In the genomic region with DNA sequence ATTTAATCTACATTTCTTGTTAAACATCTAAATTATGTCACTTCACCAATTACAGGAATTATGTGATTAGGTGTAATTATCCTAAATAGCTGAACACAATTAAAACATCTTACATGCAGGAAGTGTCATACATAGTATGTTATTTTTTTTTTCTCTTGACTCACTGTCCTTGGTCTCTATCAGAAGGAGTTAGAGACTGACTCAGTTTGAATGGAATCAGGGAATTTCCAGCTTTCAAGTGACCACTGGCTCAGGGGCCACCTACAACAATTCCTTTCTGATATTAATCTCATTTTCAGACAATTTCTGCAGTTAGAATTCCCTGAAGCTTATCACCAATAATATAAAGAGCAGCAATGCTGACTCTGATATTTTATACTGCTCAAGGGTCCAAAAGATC, we compare ENCODE assay signal across 19 cellular contexts.
DNase-seq lines count a peak whose midpoint lies in the region; ATAC-seq, FAIRE-seq and TF ChIP-seq lines count a peak whose summit lies in the region.
"Had no signal": no experiment of that assay in that cellular context is flagged by ENCODE, and none has a peak within 500 bp of the region (broad histone marks: within the 10 kb centered on the region; RNA-seq: fewer than 3 reads in every experiment).

No MANE protein-coding gene starts in this region.

- H3K4me3 Mint-ChIP-seq in astrocyte (ENCODE audit: unreplicated experiment) (no peak overlapping the region), T-cell (no peak overlapping the region)
- H3K4me3 Mint-ChIP-seq: naive thymus-derived CD4-positive, alpha-beta T cell had no signal

- no peak overlapping the region for H2AFZ ChIP-seq in astrocyte (ENCODE audit: low read depth, low read length)

- H3K4me3 ChIP-seq in A549 (no peak overlapping the region), astrocyte (ENCODE audit: insufficient read depth, low read depth, low read length) (peak overlapping the region; percentile 5)
- H3K4me3 ChIP-seq: adrenal gland, coronary artery, esophagus squamous epithelium had no signal

- CTCF ChIA-PET in A549 (lab: Yijun Ruan, JAX): interaction anchor here (0.7 to 1.4 kb wide), 2 partner anchors 281 to 321 kb away, joined by 3 to 8 read pairs; no protein-coding TSS in a partner anchor
- CTCF ChIA-PET in T-cell (lab: Charles Lee): no interaction called here

- H3K36me3 Mint-ChIP-seq in astrocyte (ENCODE audit: low read depth, unreplicated experiment): no peaks in the 10 kb centered on the region
- no peaks in the 10 kb centered on the region for H3K36me3 Mint-ChIP-seq in T-cell

- H3K9me3 Mint-ChIP-seq in astrocyte (ENCODE audit: unreplicated experiment): peaks cover 4% of the 10 kb centered on the region
- peaks cover 6 to 10% (median 7%) of the 10 kb centered on the region in 3 donors for H3K9me3 Mint-ChIP-seq in T-cell

- H3K27me3 ChIP-seq in astrocyte (ENCODE audit: insufficient read depth, low read length): no peaks in the 10 kb centered on the region
- no peaks in the 10 kb centered on the region for H3K27me3 ChIP-seq in foreskin keratinocyte
- H3K27me3 ChIP-seq: adrenal gland, esophagus squamous epithelium had no signal

- no peak overlapping the region for H3K4me2 ChIP-seq in A549
- peak overlapping the region; percentile 74 for H3K4me2 ChIP-seq in astrocyte (ENCODE audit: low read length)

- peak overlapping the region; percentile 77 for H3K27ac Mint-ChIP-seq in astrocyte (ENCODE audit: unreplicated experiment)
- H3K27ac Mint-ChIP-seq in T-cell: no peak overlapping the region
- H3K27ac Mint-ChIP-seq: naive thymus-derived CD4-positive, alpha-beta T cell had no signal

- TF ChIP-seq CTCF in A549 (IDR thresholded peaks at IDR 0.05) (no peak), astrocyte (IDR thresholded peaks at IDR 0.05; ENCODE audit: insufficient read depth, low read depth, low read length) (no peak), foreskin keratinocyte (conservative IDR thresholded peaks at IDR 0.05) (no peak)

- H4K20me1 ChIP-seq in astrocyte (ENCODE audit: insufficient read depth, low read length): no peaks in the 10 kb centered on the region

- no peaks in the 10 kb centered on the region for H3K9me3 ChIP-seq in A549
- no peaks in the 10 kb centered on the region for H3K9me3 ChIP-seq in astrocyte (ENCODE audit: insufficient read depth, low read depth, low read length)
- H3K9me3 ChIP-seq: adrenal gland, esophagus squamous epithelium had no signal

- no peak for ATAC-seq in A549
- ATAC-seq in foreskin keratinocyte: peak; percentile 70
- no peak for ATAC-seq in HG03135 (IDR thresholded peaks at IDR 0.05; ENCODE audit: unreplicated experiment)
- no peak for ATAC-seq in T-cell (replicated peaks in 1 of 4)
- ATAC-seq: naive thymus-derived CD4-positive, alpha-beta T cell had no signal

- H3K4me1 Mint-ChIP-seq in astrocyte (ENCODE audit: low read depth, unreplicated experiment): peaks cover 35% of the 10 kb centered on the region
- no peaks in the 10 kb centered on the region for H3K4me1 Mint-ChIP-seq in T-cell
- H3K4me1 Mint-ChIP-seq: naive thymus-derived CD4-positive, alpha-beta T cell had no signal

- H3K27me3 Mint-ChIP-seq in astrocyte (ENCODE audit: low read depth, unreplicated experiment) (no peaks in the 10 kb centered on the region), T-cell (no peaks in the 10 kb centered on the region)
- H3K27me3 Mint-ChIP-seq: naive thymus-derived CD4-positive, alpha-beta T cell had no signal

- TF ChIP-seq RAD21 in A549 (conservative IDR thresholded peaks at IDR 0.05 in 1 of 2, IDR thresholded peaks at IDR 0.05 in 1 of 2): no peak

- no peak for TF ChIP-seq EP300 in A549 (IDR thresholded peaks at IDR 0.05)

- FAIRE-seq in A549 (lab: Jason Lieb, UNC): no peak
- FAIRE-seq in astrocyte (lab: Jason Lieb, UNC): peak; percentile 52
- FAIRE-seq in GM12892 (lab: Jason Lieb, UNC): no peak
- FAIRE-seq: A204.1 had no signal

- POLR2A ChIA-PET in A549 (lab: Yijun Ruan, JAX): no interaction called here
- POLR2A ChIA-PET in T-cell (lab: Charles Lee): no interaction called here

- peak overlapping the region; percentile 39 for H3K9ac ChIP-seq in astrocyte (ENCODE audit: low read length)

- H3K36me3 ChIP-seq in astrocyte (ENCODE audit: insufficient read depth, low read length): no peaks in the 10 kb centered on the region
- H3K36me3 ChIP-seq: adrenal gland, esophagus squamous epithelium had no signal

- TF ChIP-seq POLR2A in A549 (IDR thresholded peaks at IDR 0.05; ENCODE audit: low read length) (no peak), GM12892 (IDR thresholded peaks at IDR 0.05; ENCODE audit: low read depth, low read length) (no peak)

- H3K4me1 ChIP-seq in A549 (no peaks in the 10 kb centered on the region), astrocyte (ENCODE audit: insufficient read depth, low read length) (peaks cover 19% of the 10 kb centered on the region), foreskin keratinocyte (peaks cover 35% of the 10 kb centered on the region)
- H3K4me1 ChIP-seq: adrenal gland had no signal

- H3K27ac ChIP-seq in A549 (no peak overlapping the region), astrocyte (ENCODE audit: low read depth, low read length) (peak overlapping the region; percentile 80), foreskin keratinocyte (peak overlapping the region; percentile 77)
- H3K27ac ChIP-seq: adrenal gland, coronary artery, esophagus squamous epithelium had no signal

- no peaks in the 10 kb centered on the region for H3K79me2 ChIP-seq in astrocyte (ENCODE audit: insufficient read depth, low read length)

- no peak for DNase-seq in A549 (ENCODE audit: low read depth in 1 of 2, low spot score in 1 of 2)
- DNase-seq in HK-2 (ENCODE audit: unreplicated experiment): peak; percentile 1
- peak; percentile 81 for DNase-seq in astrocyte (ENCODE audit: low read depth)
- DNase-seq in foreskin keratinocyte: peak; percentile 68 to 87
- DNase-seq in GM12892 (ENCODE audit: insufficient read length): no peak
- DNase-seq in Kasumi-1 (lab: John Stamatoyannopoulos, UW): no peak
- no peak for DNase-seq in T-cell
- DNase-seq: activated CD4-positive, alpha-beta T cell treated with anti-CD3 and anti-CD28 coated beads, Interleukin-2, amount 50 U/mL, for 48 hours; adrenal gland; COR-L47; esophagus squamous epithelium; naive thymus-derived CD4-positive, alpha-beta T cell; NCI-H1092; NCI-H2227 treated with DMSO at 0.1 percent for 48 hours; retina; stimulated activated CD4-positive, alpha-beta T cell treated with anti-CD3 and anti-CD28 coated beads, Interleukin-2, amount 100 ng/mL, for 24 hours had no signal

TF ChIP-seq in A549, 52 proteins besides CTCF, POLR2A, EP300 and RAD21:
- no peak for TF ChIP-seq SMC3 (IDR thresholded peaks at IDR 0.05)
- TF ChIP-seq, protein P1, sequence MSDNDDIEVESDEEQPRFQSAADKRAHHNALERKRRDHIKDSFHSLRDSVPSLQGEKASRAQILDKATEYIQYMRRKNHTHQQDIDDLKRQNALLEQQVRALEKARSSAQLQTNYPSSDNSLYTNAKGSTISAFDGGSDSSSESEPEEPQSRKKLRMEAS (IDR thresholded peaks at IDR 0.05): no peak
- TF ChIP-seq MAFK (IDR thresholded peaks at IDR 0.05; ENCODE audit: partially characterized antibody): peak; percentile 5
- no peak for TF ChIP-seq NFE2L2 (conservative IDR thresholded peaks at IDR 0.05; ENCODE audit: low read length)

Comparison
In these comparisons a context has a peak if more than half of its experiments do, and no peak if none do; other contexts are left out.
1. DNase-seq: peak in HK-2 (single experiment), astrocyte (single experiment) and foreskin keratinocyte (2 of 2); none in A549 (0 of 2), GM12892 (single experiment), Kasumi-1 (0 of 2) and T-cell (0 of 34).
2. H3K27ac ChIP-seq: peak in astrocyte (single experiment) and foreskin keratinocyte (single experiment); none in A549 (0 of 2).